8 cellular contexts compared by ENCODE assay signal in the genomic region with DNA sequence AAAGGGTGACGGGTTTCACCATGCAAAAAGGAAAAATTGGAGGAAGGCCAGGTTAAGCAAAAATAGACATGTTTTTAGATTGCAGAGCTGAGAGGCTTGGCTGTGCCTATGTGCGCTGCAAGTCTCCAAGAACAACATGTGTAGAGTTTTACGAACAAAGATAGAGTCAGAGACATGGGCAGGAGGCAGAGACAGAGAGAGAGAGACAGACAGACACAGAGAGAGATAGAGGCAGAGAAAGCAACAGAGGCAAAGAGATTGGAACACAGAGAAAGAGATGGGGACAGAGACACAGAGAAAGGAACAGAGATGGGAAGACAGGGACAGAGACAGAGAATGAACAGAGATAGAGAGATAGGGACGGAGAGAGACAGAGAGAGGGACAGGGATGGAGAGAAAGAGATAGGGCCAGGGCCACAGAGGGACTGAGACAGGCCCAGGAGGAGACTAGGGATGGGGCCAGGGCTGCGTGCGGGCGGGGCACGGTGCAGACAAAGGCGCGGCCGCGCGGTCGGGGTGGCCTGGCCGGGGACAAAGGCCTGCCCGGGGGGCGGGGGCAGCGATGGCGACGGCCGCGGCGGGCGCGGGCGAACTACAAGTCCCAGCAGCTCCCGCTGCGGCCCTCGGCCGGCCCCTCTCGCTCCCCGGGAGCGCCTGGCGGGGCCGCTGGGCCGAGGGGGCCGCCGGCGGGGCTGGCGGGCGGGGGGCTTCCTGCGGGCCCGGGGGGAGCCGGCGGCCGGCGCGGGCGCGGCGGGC. TPM values are rescaled to one million over a fixed set of nuclear protein-coding genes. Genes with fewer than 3 reads are reported as not detected.
DNase-seq lines count a peak whose midpoint lies in the region; ATAC-seq, FAIRE-seq and TF ChIP-seq lines count a peak whose summit lies in the region.

ZNF358 (plus strand) TSS at position 633 of the 756 bp plus-strand sequence. CDS start 3,140 bp downstream, outside the sequence.

- peak within 1 kb of the TSS; percentile 60 for H3K27ac Mint-ChIP-seq in T-helper 17 cell

- peak within 1 kb of the TSS; percentile 92 for H3K4me3 Mint-ChIP-seq in T-helper 17 cell

- H3K27me3 ChIP-seq in DOHH2 (ENCODE audit: control insufficient read depth, low read length): peaks cover 45% of the 10 kb centered on the region
- H3K27me3 ChIP-seq in kidney epithelial cell (ENCODE audit: control insufficient read depth, insufficient read depth, low read length): no peaks in the 10 kb centered on the region
- no peaks in the 10 kb centered on the region for H3K27me3 ChIP-seq in small intestine (ENCODE audit: control insufficient read depth in 2 of 2, insufficient read depth in 2 of 2, low read length in 2 of 2)

- peaks cover 4% of the 10 kb centered on the region for H3K36me3 Mint-ChIP-seq in T-helper 17 cell (ENCODE audit: low read depth)

- H3K27me3 Mint-ChIP-seq in T-helper 17 cell: peaks cover 25% of the 10 kb centered on the region

- H3K36me3 ChIP-seq in DOHH2 (ENCODE audit: control insufficient read depth, low read length) (no peaks in the 10 kb centered on the region), kidney epithelial cell (ENCODE audit: control insufficient read depth, insufficient read depth, low read length) (no peaks in the 10 kb centered on the region), small intestine (ENCODE audit: control insufficient read depth in 2 of 2, insufficient read depth in 2 of 2, low read length in 2 of 2) (no peaks in the 10 kb centered on the region)

- H4K20me1 ChIP-seq in DOHH2 (ENCODE audit: control insufficient read depth, insufficient read depth, low read depth, low read length): no peaks in the 10 kb centered on the region

- H3K9me2 ChIP-seq in DOHH2 (replicated peaks; ENCODE audit: control insufficient read depth, low read length): no peaks in the 10 kb centered on the region

- no peak for TF ChIP-seq CTCF in DOHH2 (IDR thresholded peaks at IDR 0.05; ENCODE audit: low read depth, low read length, poor library complexity, severe bottlenecking)
- no peak for TF ChIP-seq CTCF in coronary artery (IDR thresholded peaks at IDR 0.05)
- no peak for TF ChIP-seq CTCF in kidney epithelial cell (IDR thresholded peaks at IDR 0.05; ENCODE audit: insufficient read depth, low read length, poor library complexity, severe bottlenecking)

- no peak within 1 kb of the TSS for H3K27ac ChIP-seq in DOHH2 (ENCODE audit: low read depth, low read length)
- H3K27ac ChIP-seq in coronary artery: peak within 1 kb of the TSS; percentile 93 to 96
- H3K27ac ChIP-seq in small intestine (ENCODE audit: low read depth in 1 of 2, low read length in 1 of 2): peak within 1 kb of the TSS; percentile 43 to 96

- no peaks in the 10 kb centered on the region for H3K79me2 ChIP-seq in DOHH2 (ENCODE audit: control insufficient read depth, low read length)

- H3K9me3 ChIP-seq in DOHH2 (ENCODE audit: control insufficient read depth, insufficient read depth, low read length) (no peaks in the 10 kb centered on the region), T-helper 17 cell (ENCODE audit: control insufficient read depth, low read length, poor library complexity, severe bottlenecking) (no peaks in the 10 kb centered on the region), small intestine (ENCODE audit: control insufficient read depth, low read depth) (no peaks in the 10 kb centered on the region)

- peak within 1 kb of the TSS; percentile 25; the same call in 1 of the 2 replicates for H3K4me3 ChIP-seq in DOHH2 (ENCODE audit: low read length)
- H3K4me3 ChIP-seq in coronary artery: peak within 1 kb of the TSS; percentile 95
- H3K4me3 ChIP-seq in kidney epithelial cell (ENCODE audit: low read depth, low read length): peak within 1 kb of the TSS; percentile 84
- peak within 1 kb of the TSS; percentile 51 to 72 for H3K4me3 ChIP-seq in small intestine (ENCODE audit: low read depth in 1 of 2, low read length in 2 of 2)

- H3K4me1 Mint-ChIP-seq in T-helper 17 cell: peaks cover 21% of the 10 kb centered on the region

- peak; percentile 73 for ATAC-seq in T-helper 17 cell
- ATAC-seq in HG03045 (IDR thresholded peaks at IDR 0.05; ENCODE audit: unreplicated experiment): no peak
- no peak for ATAC-seq in HG02642 (IDR thresholded peaks at IDR 0.05; ENCODE audit: poor library complexity, unreplicated experiment)

- DNase-seq in Kasumi-1 (lab: John Stamatoyannopoulos, UW) (peak; percentile 20 to 53), T-helper 17 cell (no peak), coronary artery (ENCODE audit: low spot score) (peak; percentile 82), kidney epithelial cell (ENCODE audit: low read depth) (no peak), small intestine (peak; percentile 80)

- peak within 1 kb of the TSS; percentile 32; the same call in 1 of the 2 replicates for H3K4me2 ChIP-seq in DOHH2 (ENCODE audit: low read length)

- 5 to 66% (median 30%) methylated on average over 4 to 51 of the region's 51 CpGs for WGBS in small intestine, 3 donors

- no peaks in the 10 kb centered on the region for H3F3A ChIP-seq in DOHH2 (ENCODE audit: control insufficient read depth, insufficient read depth)

- FAIRE-seq in small intestine (lab: Jason Lieb, UNC): no peak

- H3K4me1 ChIP-seq in DOHH2 (ENCODE audit: control insufficient read depth, low read length) (peaks cover 3% of the 10 kb centered on the region; the same call in 1 of the 2 replicates), small intestine (ENCODE audit: control insufficient read depth in 2 of 2, insufficient read depth in 1 of 2, low read depth in 1 of 2, low read length in 1 of 2) (no peaks in the 10 kb centered on the region)

RNA-seq across cellular contexts. Expression of gene ZNF358, which starts in this region (rescaled TPM):
- total RNA-seq in T-helper 17 cell (1 to 10 TPM; 4.1 to 5.1 TPM), kidney epithelial cell (67.4 and 76.1 TPM in 2 replicates)
- polyA plus RNA-seq in small intestine: 10 to 100 TPM; 37.3 to 77.5 (median 75.8) TPM

Comparison
In these comparisons a context has a peak if more than half of its experiments do, and no peak if none do; other contexts are left out.
1. RNA of gene ZNF358 (total RNA-seq): 67.4 to 76.1 TPM in kidney epithelial cell; 4.1 to 5.1 TPM in T-helper 17 cell; every median in the first group is over 10 times any median in the second.
2. H3K4me3 ChIP-seq: peak in every context shown above with its lines; median percentile 95 in coronary artery; 84 in kidney epithelial cell; 62 in small intestine; 25 in DOHH2.
3. DNase-seq: peak in Kasumi-1 (2 of 2), coronary artery (single experiment) and small intestine (single experiment); none in T-helper 17 cell (0 of 3) and kidney epithelial cell (single experiment).